17 cellular contexts compared by ENCODE assay signal in the genomic region with DNA sequence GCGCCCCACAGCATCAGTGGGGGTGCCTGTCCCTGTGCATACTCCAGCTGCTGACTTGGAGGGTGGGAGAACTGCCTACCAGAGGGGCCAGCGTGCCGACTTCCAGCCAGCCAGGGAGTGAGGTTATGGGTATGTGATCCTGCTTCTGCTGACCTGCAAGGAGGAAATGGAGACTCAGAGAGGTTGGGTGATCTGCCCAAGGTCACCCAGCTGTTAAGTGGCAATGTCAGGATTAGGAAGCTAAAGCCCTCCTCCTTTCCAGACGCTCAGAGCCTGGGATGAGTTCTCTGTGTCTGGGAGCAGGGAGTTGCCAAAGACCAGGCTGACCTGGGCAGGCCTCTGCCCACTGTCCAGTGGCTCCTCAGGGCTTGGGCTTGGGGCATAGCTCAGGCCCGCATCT.
A peak's percentile ranks its signal among the peaks of the same experiment; 100 is the strongest.
DNase-seq lines count a peak whose midpoint lies in the region; ATAC-seq and TF ChIP-seq lines count a peak whose summit lies in the region.
"Had no signal": no experiment of that assay in that cellular context is flagged by ENCODE, and none has a peak within 500 bp of the region (broad histone marks: within the 10 kb centered on the region; RNA-seq: fewer than 3 reads in every experiment).

No MANE protein-coding gene starts in this region.

- H3K27ac ChIP-seq in left ventricle myocardium inferior (replicated peaks) (no peak overlapping the region), uterus (peak overlapping the region; percentile 53 to 67)
- H3K27ac ChIP-seq: 22Rv1, PC-9 had no signal

- no peak for TF ChIP-seq POLR2A in uterus (IDR thresholded peaks at IDR 0.05)

- no peaks in the 10 kb centered on the region for H3K9me3 Mint-ChIP-seq in chondrocyte (ENCODE audit: low read depth)
- no peaks in the 10 kb centered on the region for H3K9me3 Mint-ChIP-seq in nephron

- H3K27me3 Mint-ChIP-seq in chondrocyte (ENCODE audit: low read depth), result no peaks in the 10 kb centered on the region
- H3K27me3 Mint-ChIP-seq in nephron (ENCODE audit: low read depth), result peaks cover 9% of the 10 kb centered on the region

- no peak overlapping the region for H3K4me3 Mint-ChIP-seq in chondrocyte (ENCODE audit: unreplicated experiment)
- H3K4me3 Mint-ChIP-seq in nephron, result peak overlapping the region in 2 of 3 experiments; percentile 45 to 70

- no peaks in the 10 kb centered on the region for H3K36me3 ChIP-seq in left ventricle myocardium inferior
- no peaks in the 10 kb centered on the region for H3K36me3 ChIP-seq in uterus

- peaks cover 19% of the 10 kb centered on the region for H3K27me3 ChIP-seq in left ventricle myocardium inferior (ENCODE audit: low read depth)
- no peaks in the 10 kb centered on the region for H3K27me3 ChIP-seq in uterus

- H3K36me3 Mint-ChIP-seq in chondrocyte (ENCODE audit: low read depth), result peaks cover 6% of the 10 kb centered on the region
- no peaks in the 10 kb centered on the region for H3K36me3 Mint-ChIP-seq in nephron (ENCODE audit: low read depth)

- ATAC-seq in Right ventricle myocardium inferior, result no peak

- H3K4me3 ChIP-seq in left ventricle myocardium inferior (no peak overlapping the region), uterus (no peak overlapping the region)
- H3K4me3 ChIP-seq: PC-9 had no signal

- H3K27ac Mint-ChIP-seq in chondrocyte (ENCODE audit: unreplicated experiment), result peak overlapping the region; percentile 45
- H3K27ac Mint-ChIP-seq in nephron, result peak overlapping the region; percentile 86 to 96 (median 87)

- peaks cover 13% of the 10 kb centered on the region for H3K4me1 ChIP-seq in left ventricle myocardium inferior
- H3K4me1 ChIP-seq in uterus, result peaks cover 0 to 7% of the 10 kb centered on the region in 2 donors
- H3K4me1 ChIP-seq: Caco-2 had no signal

- TF ChIP-seq CTCF in left ventricle myocardium inferior (IDR thresholded peaks at IDR 0.05; ENCODE audit: borderline replicate concordance), result no peak
- TF ChIP-seq CTCF in chondrocyte (IDR thresholded peaks at IDR 0.05), result no peak
- no peak for TF ChIP-seq CTCF in nephron (IDR thresholded peaks at IDR 0.05; ENCODE audit: unreplicated experiment in 3 of 3)
- TF ChIP-seq CTCF in uterus (IDR thresholded peaks at IDR 0.05), result no peak

- H3K9me3 ChIP-seq in left ventricle myocardium inferior (replicated peaks) (no peaks in the 10 kb centered on the region), uterus (no peaks in the 10 kb centered on the region)
- H3K9me3 ChIP-seq: Caco-2 had no signal

- peaks cover 26% of the 10 kb centered on the region for H3K4me1 Mint-ChIP-seq in chondrocyte (ENCODE audit: low read depth)
- peaks cover 56% of the 10 kb centered on the region for H3K4me1 Mint-ChIP-seq in nephron

- DNase-seq in Right ventricle myocardium inferior (ENCODE audit: missing footprints) (peak; percentile 15), left ventricle myocardium inferior (no peak), chondrocyte (ENCODE audit: low spot score) (no peak), uterus (no peak), ACHN (no peak), KG1 (lab: John Stamatoyannopoulos, UW) (no peak), medulla oblongata (ENCODE audit: extremely low spot score) (no peak)
- DNase-seq: Caco-2; Karpas-422; MM.1S; NCI-H1105; NCI-H1694 treated with DMSO at 0.1 percent for 48 hours; NCI-H69; NK-92 treated with Interleukin-12 subunit alpha and Interleukin-12 subunit beta, amount 100 ng/mL, for 24 hours; PC-9 had no signal

- in situ Hi-C loops in ACHN (cut with HindIII; ENCODE audit: low pct_ligation_motif_present, low pct_unique_long_range_greater_than_20kb, low sequenced_read_pairs), result no loop called here

- intact Hi-C loops in Right ventricle myocardium inferior (cut with DNase I), result no loop called here
- intact Hi-C loops in left ventricle myocardium inferior (cut with micrococcal nuclease), result no loop called here
- intact Hi-C loops in uterus (cut with DNase I; ENCODE audit: low total_unique reads), result no loop called here
